31 cellular contexts compared by ENCODE assay signal in genomic region chr11:94838027-94838610, GRCh38.
DNase-seq lines count a peak whose midpoint lies in the region; ATAC-seq and TF ChIP-seq lines count a peak whose summit lies in the region.
"Had no signal": no experiment of that assay in that cellular context is flagged by ENCODE, and none has a peak within 500 bp of the region (broad histone marks: within the 10 kb centered on the region; RNA-seq: fewer than 3 reads in every experiment).

No MANE protein-coding gene starts in this region.

- no peaks in the 10 kb centered on the region for H3K9me3 ChIP-seq in PC-3 (ENCODE audit: low read length)
- H3K9me3 ChIP-seq: HAP-1, left lung, pancreas, right atrium auricular region had no signal

- peaks cover 38% of the 10 kb centered on the region for H3K36me3 ChIP-seq in PC-3 (ENCODE audit: low read depth, low read length)
- H3K36me3 ChIP-seq: left lung, pancreas had no signal

- TF ChIP-seq CTCF in LNCaP clone FGC (IDR thresholded peaks at IDR 0.05; ENCODE audit: control insufficient read depth, extremely low read depth, insufficient read depth) (no peak), PC-3 (conservative IDR thresholded peaks at IDR 0.05; ENCODE audit: low read depth, low read length) (no peak)

- H2AFZ ChIP-seq in PC-3 (ENCODE audit: low read length), result no peak overlapping the region

- H4K20me1 ChIP-seq in PC-3 (ENCODE audit: low read length), result no peaks in the 10 kb centered on the region

- no peaks in the 10 kb centered on the region for H3K79me2 ChIP-seq in PC-3 (ENCODE audit: low read length)

- no peaks in the 10 kb centered on the region for H3F3A ChIP-seq in PC-3 (ENCODE audit: low read length, unreplicated experiment)

- H3K4me3 ChIP-seq in LNCaP clone FGC (ENCODE audit: low read depth, low read length) (no peak overlapping the region), PC-3 (ENCODE audit: low read length) (no peak overlapping the region)
- H3K4me3 ChIP-seq: HAP-1, left lung, pancreas, right atrium auricular region had no signal

- 0 out of 2 replicates have a peak overlapping the region, but pooled peaks have one; percentile 14 for H3K27ac ChIP-seq in PC-3 (ENCODE audit: low read length)
- H3K27ac ChIP-seq: brain microvascular endothelial cell, foreskin keratinocyte, pancreas had no signal

- intact Hi-C loops in PC-3 (cut with micrococcal nuclease) (loop anchor here (5.0 kb wide), 1 partner anchor 71 kb away; the partner anchor contains the start of gene AMOTL1), sciatic nerve (cut with DNase I) (no loop called here)

- CTCF ChIA-PET in PC-3 (lab: Charles Lee), result no interaction called here

- DNase-seq in NCI-H1105 treated with DMSO at 0.1 percent for 48 hours (lab: John Stamatoyannopoulos, UW) (peak; percentile 17), NCI-H1105 (lab: John Stamatoyannopoulos, UW) (no peak), LNCaP clone FGC (ENCODE audit: low read depth) (peak; percentile 100), PC-3 (peak; percentile 76), sciatic nerve (ENCODE audit: low spot score) (no peak), NCI-H1048 (lab: John Stamatoyannopoulos, UW) (no peak)
- DNase-seq: activated CD4-positive, alpha-beta T cell treated with anti-CD3 and anti-CD28 coated beads for 1 hour; activated CD8-positive, alpha-beta memory T cell treated with anti-CD3 and anti-CD28 coated beads, Interleukin-2, amount 50 U/mL, for 48 hours; activated CD8-positive, alpha-beta T cell treated with anti-CD3 and anti-CD28 coated beads for 36 hours; activated naive CD4-positive, alpha-beta T cell treated with anti-CD3 and anti-CD28 coated beads, Interleukin-2, amount 10 ng/mL, durations not matched to agents 7 days and 5 days; brain microvascular endothelial cell; CD4-positive, CD25-positive, alpha-beta regulatory T cell; cerebellar nuclear complex; dermis blood vessel endothelial cell; EL; foreskin keratinocyte; head of caudate nucleus; islet precursor cell; left lung; mesenchymal stem cell; NCI-H1694; NCI-H2171 treated with DMSO at 0.1 percent for 48 hours; pancreas; stimulated activated CD4-positive, alpha-beta T cell treated with anti-CD3 and anti-CD28 coated beads, Interleukin-1b, Interleukin-23, amount 100 ng/mL, for 48 hours; stimulated activated naive CD4-positive, alpha-beta T cell treated with Interleukin-2 at 50 U/mL for 16 hours had no signal

- ATAC-seq in PC-3 (peak; percentile 70), sciatic nerve (peak; percentile 29), HG03457 (IDR thresholded peaks at IDR 0.05; ENCODE audit: unreplicated experiment) (no peak), GM18858 (IDR thresholded peaks at IDR 0.05; ENCODE audit: unreplicated experiment) (no peak)
- ATAC-seq: activated CD8-positive, alpha-beta T cell treated with anti-CD3 and anti-CD28 coated beads for 36 hours; esophagus mucosa; foreskin keratinocyte; pancreas; SK-N-SH treated with all-trans-retinoic acid at 6 μM for 48 hours had no signal

- H3K4me2 ChIP-seq in PC-3 (ENCODE audit: low read length), result no peak overlapping the region

- no peaks in the 10 kb centered on the region for H3K9me2 ChIP-seq in PC-3 (replicated peaks; ENCODE audit: low read length)

- H3K4me1 ChIP-seq in PC-3 (ENCODE audit: insufficient read depth, low read length), result peaks cover 38% of the 10 kb centered on the region

- POLR2A ChIA-PET in PC-3 (lab: Charles Lee; ENCODE audit: unreplicated experiment), result no interaction called here

- BruUV-seq in PC-3 (replicated peaks; lab: Mats Ljungman, UMichigan), result no TSS peak

- no peak overlapping the region for H3K9ac ChIP-seq in PC-3 (ENCODE audit: low read length)

- no peaks in the 10 kb centered on the region for H3K27me3 ChIP-seq in PC-3 (ENCODE audit: low read length)
- H3K27me3 ChIP-seq: brain microvascular endothelial cell, foreskin keratinocyte, left lung, pancreas, right atrium auricular region had no signal

Comparison
In these comparisons a context has a peak if more than half of its experiments do, and no peak if none do; other contexts are left out.
1. DNase-seq: peak in NCI-H1105 treated with DMSO at 0.1 percent for 48 hours (single experiment), LNCaP clone FGC (single experiment) and PC-3 (single experiment); none in NCI-H1105 (single experiment), sciatic nerve (single experiment) and NCI-H1048 (single experiment).
2. ATAC-seq: peak in PC-3 (single experiment) and sciatic nerve (single experiment); none in HG03457 (single experiment) and GM18858 (single experiment).